ENCODE assay signal across 17 cellular contexts in the genomic region with DNA sequence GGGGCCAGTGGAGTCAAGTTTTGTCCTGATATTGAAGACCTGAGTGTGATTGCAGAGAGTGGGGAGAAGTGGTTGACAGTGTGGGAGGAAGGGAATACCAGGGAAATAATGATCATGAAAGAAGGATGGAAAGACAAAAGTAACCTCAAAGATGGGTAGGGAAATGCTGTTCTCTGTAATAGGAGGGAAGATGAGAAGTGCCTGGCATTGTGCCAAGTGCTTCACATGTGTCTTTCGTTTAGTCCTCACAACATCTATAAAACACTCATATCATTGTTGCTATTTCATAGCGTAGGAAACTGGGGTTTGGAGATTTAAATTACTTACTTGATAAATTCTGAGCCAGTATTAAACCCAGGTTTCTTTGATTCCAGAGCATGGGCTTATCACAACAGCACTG.
"Had no signal": no experiment of that assay in that cellular context is flagged by ENCODE, and none has a peak within 500 bp of the region (broad histone marks: within the 10 kb centered on the region; RNA-seq: fewer than 3 reads in every experiment).

No MANE protein-coding gene starts in this region.

- DNase-seq: effector memory CD8-positive, alpha-beta T cell; esophagus squamous epithelium; foreskin melanocyte; head of caudate nucleus; hippocampal formation; left colon; left ventricle myocardium superior; mesendoderm; naive B cell; occipital lobe; pancreas; right cardiac atrium; stimulated activated CD4-positive, alpha-beta T cell treated with anti-CD3 and anti-CD28 coated beads, Interleukin-2, amount 100 ng/mL, for 48 hours; stimulated activated naive CD4-positive, alpha-beta T cell treated with Interleukin-2 at 50 U/mL for 16 hours; trophoblast cell had no signal

- H3K4me3 ChIP-seq: esophagus squamous epithelium, lung, pancreas, smooth muscle cell had no signal
